In the genomic region with DNA sequence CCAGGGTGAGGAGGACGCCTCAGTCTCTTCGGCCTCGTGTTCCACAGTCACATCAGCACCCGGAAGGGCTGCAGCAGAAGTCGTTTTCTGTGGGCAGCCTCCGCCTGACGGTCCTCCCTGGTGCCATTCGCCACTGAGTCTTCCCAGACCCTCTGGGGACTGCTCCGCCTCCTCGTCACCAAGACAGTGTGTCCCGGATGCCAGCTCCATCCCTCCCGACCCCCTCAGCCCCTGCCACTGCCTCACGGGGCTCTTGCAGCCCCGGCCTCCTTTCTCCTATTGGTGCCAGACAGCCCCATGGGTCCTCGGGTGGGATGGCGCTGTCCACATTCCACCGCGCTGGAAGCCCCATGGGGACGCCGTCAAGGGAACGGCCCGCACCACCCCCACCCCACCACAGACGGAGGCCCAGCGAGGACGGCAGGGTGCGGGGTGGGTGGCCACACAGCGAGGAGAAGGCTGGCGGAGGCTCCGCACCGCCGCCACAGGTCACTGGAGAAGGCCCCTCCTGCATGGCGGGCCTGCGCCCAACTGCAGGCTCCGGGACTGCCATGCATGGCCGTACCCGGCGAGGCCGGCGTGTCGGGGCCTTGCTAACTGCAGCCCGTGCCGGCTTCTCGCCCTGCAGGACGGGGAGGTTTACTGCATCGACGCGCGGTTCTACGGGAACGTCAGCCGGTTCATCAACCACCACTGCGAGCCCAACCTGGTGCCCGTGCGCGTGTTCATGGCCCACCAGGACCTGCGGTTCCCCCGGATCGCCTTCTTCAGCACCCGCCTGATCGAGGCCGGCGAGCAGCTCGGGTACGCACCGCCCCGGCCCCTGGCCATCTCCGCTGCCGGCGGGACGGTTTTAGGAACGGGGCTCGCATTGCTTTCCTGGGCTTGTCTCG, we compare ENCODE assay signal across 23 cellular contexts. TPM values are rescaled to one million over a fixed set of nuclear protein-coding genes. Genes with fewer than 3 reads are reported as not detected.
DNase-seq lines count a peak whose midpoint lies in the region; ATAC-seq and TF ChIP-seq lines count a peak whose summit lies in the region.
"Had no signal": no experiment of that assay in that cellular context is flagged by ENCODE, and none has a peak within 500 bp of the region (broad histone marks: within the 10 kb centered on the region; RNA-seq: fewer than 3 reads in every experiment).

No MANE protein-coding gene starts in this region.

- peak; percentile 33 to 37 for ATAC-seq in natural killer cell treated with Interleukin-12 subunit alpha and Interleukin-12 subunit beta and Interleukin-15 and Interleukin-18, amount 100 ng/mL, for 72 hours
- no peak for ATAC-seq in natural killer cell
- ATAC-seq in upper lobe of right lung, result peak; percentile 4
- ATAC-seq in activated naive CD4-positive, alpha-beta T cell treated with anti-CD3 and anti-CD28 coated beads, Interleukin-2, amount 50 U/mL, for 72 hours, result no peak
- no peak for ATAC-seq in HG03342 (IDR thresholded peaks at IDR 0.05; ENCODE audit: unreplicated experiment)

- H3K36me3 Mint-ChIP-seq in natural killer cell treated with Interleukin-12 subunit alpha and Interleukin-12 subunit beta and Interleukin-15 and Interleukin-18, amount 100 ng/mL, for 72 hours, result no peaks in the 10 kb centered on the region
- H3K36me3 Mint-ChIP-seq in natural killer cell, result peaks cover 6% of the 10 kb centered on the region
- peaks cover 0 to 9% of the 10 kb centered on the region in 2 donors for H3K36me3 Mint-ChIP-seq in activated naive CD4-positive, alpha-beta T cell treated with anti-CD3 and anti-CD28 coated beads, Interleukin-2, amount 50 U/mL, for 72 hours

- H2AFZ ChIP-seq in osteoblast (ENCODE audit: low read length) (no peak overlapping the region), MM.1S (ENCODE audit: low read length) (no peak overlapping the region)
- H2AFZ ChIP-seq: PC-9 had no signal

- H3K36me3 ChIP-seq in osteoblast (ENCODE audit: insufficient read depth, low read length), result peaks cover 25% of the 10 kb centered on the region
- peaks cover 54% of the 10 kb centered on the region for H3K36me3 ChIP-seq in upper lobe of right lung
- no peaks in the 10 kb centered on the region for H3K36me3 ChIP-seq in MM.1S (replicated peaks; ENCODE audit: insufficient read depth, low read length)

- H3K27ac ChIP-seq in osteoblast (ENCODE audit: low read depth, low read length) (no peak overlapping the region), upper lobe of right lung (no peak overlapping the region), MM.1S (ENCODE audit: low read length) (no peak overlapping the region)
- H3K27ac ChIP-seq: BLaER1, PC-9, SK-N-MC had no signal

- peaks cover 0 to 7% of the 10 kb centered on the region in 2 donors for H3K4me1 Mint-ChIP-seq in natural killer cell treated with Interleukin-12 subunit alpha and Interleukin-12 subunit beta and Interleukin-15 and Interleukin-18, amount 100 ng/mL, for 72 hours (ENCODE audit: low read depth in 2 of 2)
- peaks cover 5 to 11% of the 10 kb centered on the region in 2 donors for H3K4me1 Mint-ChIP-seq in natural killer cell

- H3K9me3 ChIP-seq in osteoblast (ENCODE audit: low read depth, low read length) (no peaks in the 10 kb centered on the region), upper lobe of right lung (no peaks in the 10 kb centered on the region), MM.1S (replicated peaks; ENCODE audit: insufficient read depth, low read length) (no peaks in the 10 kb centered on the region)
- H3K9me3 ChIP-seq: BLaER1, MG63 had no signal

- no peaks in the 10 kb centered on the region for H3K27me3 Mint-ChIP-seq in natural killer cell treated with Interleukin-12 subunit alpha and Interleukin-12 subunit beta and Interleukin-15 and Interleukin-18, amount 100 ng/mL, for 72 hours
- no peaks in the 10 kb centered on the region for H3K27me3 Mint-ChIP-seq in natural killer cell (ENCODE audit: low read depth in 2 of 2)
- H3K27me3 Mint-ChIP-seq: CD4-positive, CD25-positive, alpha-beta regulatory T cell had no signal

- intact Hi-C loops in natural killer cell (cut with micrococcal nuclease), result no loop called here
- intact Hi-C loops in upper lobe of right lung (cut with DNase I), result no loop called here

- H3K4me2 ChIP-seq in osteoblast (ENCODE audit: insufficient read depth, low read length) (no peak overlapping the region), MM.1S (ENCODE audit: low read depth, low read length) (no peak overlapping the region)
- H3K4me2 ChIP-seq: BLaER1, PC-9 had no signal

- H3F3A ChIP-seq in MM.1S (ENCODE audit: insufficient read depth, low read length), result no peaks in the 10 kb centered on the region

- no peak overlapping the region for H3K4me3 Mint-ChIP-seq in natural killer cell treated with Interleukin-12 subunit alpha and Interleukin-12 subunit beta and Interleukin-15 and Interleukin-18, amount 100 ng/mL, for 72 hours
- no peak overlapping the region for H3K4me3 Mint-ChIP-seq in natural killer cell
- H3K4me3 Mint-ChIP-seq: CD4-positive, CD25-positive, alpha-beta regulatory T cell had no signal

- H3K9me3 Mint-ChIP-seq in natural killer cell treated with Interleukin-12 subunit alpha and Interleukin-12 subunit beta and Interleukin-15 and Interleukin-18, amount 100 ng/mL, for 72 hours, result no peaks in the 10 kb centered on the region
- H3K9me3 Mint-ChIP-seq in natural killer cell, result no peaks in the 10 kb centered on the region
- no peaks in the 10 kb centered on the region for H3K9me3 Mint-ChIP-seq in activated naive CD4-positive, alpha-beta T cell treated with anti-CD3 and anti-CD28 coated beads, Interleukin-2, amount 50 U/mL, for 72 hours
- H3K9me3 Mint-ChIP-seq: CD4-positive, CD25-positive, alpha-beta regulatory T cell had no signal

- H3K4me3 ChIP-seq in osteoblast (ENCODE audit: insufficient read depth, low read length), result no peak overlapping the region
- no peak overlapping the region for H3K4me3 ChIP-seq in upper lobe of right lung
- no peak overlapping the region for H3K4me3 ChIP-seq in MM.1S (ENCODE audit: low read length)
- H3K4me3 ChIP-seq: BLaER1, MG63, PC-9, SK-N-MC had no signal

- H3K79me2 ChIP-seq in osteoblast (ENCODE audit: insufficient read depth, low read length) (no peaks in the 10 kb centered on the region), MM.1S (ENCODE audit: low read length) (no peaks in the 10 kb centered on the region)

- H3K4me1 ChIP-seq in osteoblast (ENCODE audit: insufficient read depth, low read length) (no peaks in the 10 kb centered on the region), upper lobe of right lung (no peaks in the 10 kb centered on the region), MM.1S (ENCODE audit: low read length) (no peaks in the 10 kb centered on the region)

- H3K27me3 ChIP-seq in osteoblast (ENCODE audit: insufficient read depth, low read length) (no peaks in the 10 kb centered on the region), upper lobe of right lung (no peaks in the 10 kb centered on the region), MM.1S (replicated peaks; ENCODE audit: insufficient read depth, low read length) (no peaks in the 10 kb centered on the region)
- H3K27me3 ChIP-seq: BLaER1, MG63 had no signal

- H3K9ac ChIP-seq in MM.1S (ENCODE audit: low read length), result no peak overlapping the region
- H3K9ac ChIP-seq: BLaER1 had no signal

- H3K9me2 ChIP-seq in MM.1S (replicated peaks; ENCODE audit: insufficient read depth, low read length), result no peaks in the 10 kb centered on the region

- no peak overlapping the region for H3K27ac Mint-ChIP-seq in natural killer cell treated with Interleukin-12 subunit alpha and Interleukin-12 subunit beta and Interleukin-15 and Interleukin-18, amount 100 ng/mL, for 72 hours
- no peak overlapping the region for H3K27ac Mint-ChIP-seq in natural killer cell
- H3K27ac Mint-ChIP-seq in activated naive CD4-positive, alpha-beta T cell treated with anti-CD3 and anti-CD28 coated beads, Interleukin-2, amount 50 U/mL, for 72 hours, result no peak overlapping the region
- H3K27ac Mint-ChIP-seq: CD4-positive, CD25-positive, alpha-beta regulatory T cell had no signal

- DNase-seq in natural killer cell treated with Interleukin-12 subunit alpha and Interleukin-12 subunit beta and Interleukin-15 and Interleukin-18, amount 100 ng/mL, for 72 hours (ENCODE audit: low spot score), result no peak
- no peak for DNase-seq in natural killer cell
- DNase-seq in ecto neural progenitor cell (ENCODE audit: low spot score), result peak; percentile 38
- peak; percentile 76 for DNase-seq in osteoblast (ENCODE audit: insufficient read length, low spot score, missing footprints)
- no peak for DNase-seq in upper lobe of right lung
- DNase-seq in activated naive CD4-positive, alpha-beta T cell treated with anti-CD3 and anti-CD28 coated beads, Interleukin-2, amount 50 U/mL, for 72 hours (ENCODE audit: low spot score in 2 of 2), result no peak
- no peak for DNase-seq in MM.1S
- DNase-seq: CD4-positive, CD25-positive, alpha-beta regulatory T cell; DMS153; KG1; MG63; NCI-H2029; NCI-H446 treated with DMSO at 0.1 percent for 48 hours; NCI-H526; NCI-H82; NK-92 treated with Interleukin-12 subunit alpha and Interleukin-12 subunit beta, amount 100 ng/mL, for 24 hours; PC-9; RPMI8226; SHP77 treated with DMSO at 0.1 percent for 48 hours had no signal

- no peak for TF ChIP-seq CTCF in natural killer cell (IDR thresholded peaks at IDR 0.05)
- TF ChIP-seq CTCF in osteoblast (IDR thresholded peaks at IDR 0.05; ENCODE audit: extremely low read depth, low read depth, low read length), result no peak
- TF ChIP-seq CTCF in upper lobe of right lung (IDR thresholded peaks at IDR 0.05), result no peak
- TF ChIP-seq CTCF in MM.1S (IDR thresholded peaks at IDR 0.05; ENCODE audit: low read length), result no peak

- peaks cover 22% of the 10 kb centered on the region for H4K20me1 ChIP-seq in osteoblast (ENCODE audit: insufficient read depth, low read length)
- no peaks in the 10 kb centered on the region for H4K20me1 ChIP-seq in MM.1S (ENCODE audit: insufficient read depth, low read length)

RNA-seq across cellular contexts. Expression of a gene that starts 43.6 kb away (rescaled TPM):
- total RNA-seq in natural killer cell treated with Interleukin-12 subunit alpha and Interleukin-12 subunit beta and Interleukin-15 and Interleukin-18, amount 100 ng/mL, for 72 hours, result under 1 TPM; 0.11 to 0.90 TPM
- total RNA-seq in natural killer cell (under 1 TPM in 1 of 3 donors, not detected in 2; 0.07 TPM), osteoblast (under 0.01 TPM in 2 replicates), upper lobe of right lung (0.29 TPM)
- under 1 TPM; 0.04 to 0.07 TPM for total RNA-seq in activated naive CD4-positive, alpha-beta T cell treated with anti-CD3 and anti-CD28 coated beads, Interleukin-2, amount 50 U/mL, for 72 hours
- total RNA-seq: CD4-positive, CD25-positive, alpha-beta regulatory T cell; H4; PC-9 had no signal

Comparison
In these comparisons a context has a peak if more than half of its experiments do, and no peak if none do; other contexts are left out.
1. ATAC-seq: peak in natural killer cell treated with Interleukin-12 subunit alpha and Interleukin-12 subunit beta and Interleukin-15 and Interleukin-18, amount 100 ng/mL, for 72 hours (2 of 2) and upper lobe of right lung (single experiment); none in natural killer cell (0 of 3), activated naive CD4-positive, alpha-beta T cell treated with anti-CD3 and anti-CD28 coated beads, Interleukin-2, amount 50 U/mL, for 72 hours (0 of 2) and HG03342 (single experiment).
2. DNase-seq: peak in ecto neural progenitor cell (single experiment) and osteoblast (single experiment); none in natural killer cell treated with Interleukin-12 subunit alpha and Interleukin-12 subunit beta and Interleukin-15 and Interleukin-18, amount 100 ng/mL, for 72 hours (single experiment), natural killer cell (single experiment), upper lobe of right lung (single experiment), activated naive CD4-positive, alpha-beta T cell treated with anti-CD3 and anti-CD28 coated beads, Interleukin-2, amount 50 U/mL, for 72 hours (0 of 2) and MM.1S (single experiment).